Comparison of ENCODE assay signal across 28 cellular contexts in the genomic region with DNA sequence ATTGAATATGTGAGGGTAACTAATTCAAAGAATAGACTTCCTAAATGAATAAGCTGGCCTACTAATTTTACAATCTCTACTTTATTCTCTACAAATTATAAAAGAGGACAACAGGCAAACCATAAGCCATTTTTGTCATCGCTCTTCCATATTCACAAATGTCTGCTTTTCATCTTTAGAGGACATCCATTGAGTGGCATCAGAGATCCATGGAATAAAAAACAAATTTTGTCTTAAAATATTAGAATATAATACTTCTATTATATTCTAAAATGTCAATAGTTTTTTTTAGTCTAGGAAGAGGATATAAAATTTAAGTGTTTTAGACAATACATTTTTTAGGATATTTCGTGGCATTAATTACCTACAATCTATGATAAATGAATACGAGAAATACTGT.
"Had no signal": no experiment of that assay in that cellular context is flagged by ENCODE, and none has a peak within 500 bp of the region (broad histone marks: within the 10 kb centered on the region; RNA-seq: fewer than 3 reads in every experiment).

No MANE protein-coding gene starts in this region.

- H3K9me3 ChIP-seq: colonic mucosa, esophagus muscularis mucosa, esophagus squamous epithelium, gastrocnemius medialis, gastroesophageal sphincter, heart left ventricle, heart right ventricle had no signal

- H3K9me3 Mint-ChIP-seq: dendritic cell treated with granulocyte-macrophage colony-stimulating factor and Interleukin-4, amounts not matched to agents 40 ng/mL and 50 ng/mL, for 4 days; endodermal cell had no signal

- H3K4me3 Mint-ChIP-seq: dendritic cell treated with granulocyte-macrophage colony-stimulating factor and Interleukin-4, amounts not matched to agents 40 ng/mL and 50 ng/mL, for 4 days; effector memory CD8-positive, alpha-beta T cell; endodermal cell had no signal

- FAIRE-seq: colon, endometrium, endothelial cell of umbilical vein had no signal

- H3K27me3 Mint-ChIP-seq: dendritic cell treated with granulocyte-macrophage colony-stimulating factor and Interleukin-4, amounts not matched to agents 40 ng/mL and 50 ng/mL, for 4 days; effector memory CD8-positive, alpha-beta T cell had no signal

- H3K36me3 ChIP-seq: colonic mucosa, esophagus muscularis mucosa, esophagus squamous epithelium, gastrocnemius medialis, gastroesophageal sphincter, heart left ventricle, heart right ventricle had no signal

- DNase-seq: colonic mucosa; cortex of kidney; dermis blood vessel endothelial cell; dorsolateral prefrontal cortex; effector CD4-positive, alpha-beta T cell; effector CD8-positive, alpha-beta T cell; effector memory CD4-positive, alpha-beta T cell; effector memory CD8-positive, alpha-beta T cell; endodermal cell; erythroblast; esophagus squamous epithelium; foreskin fibroblast; foreskin keratinocyte; foreskin melanocyte; gastrocnemius medialis; glutamatergic neuron; head of caudate nucleus; heart left ventricle; heart right ventricle had no signal

- H3K27me3 ChIP-seq: colonic mucosa, dorsolateral prefrontal cortex, esophagus muscularis mucosa, esophagus squamous epithelium, foreskin keratinocyte, gastrocnemius medialis, gastroesophageal sphincter, heart left ventricle, heart right ventricle had no signal

- H3K4me1 Mint-ChIP-seq: endodermal cell had no signal

- H3K27ac Mint-ChIP-seq: dendritic cell treated with granulocyte-macrophage colony-stimulating factor and Interleukin-4, amounts not matched to agents 40 ng/mL and 50 ng/mL, for 4 days; effector memory CD8-positive, alpha-beta T cell; endodermal cell had no signal

- ATAC-seq: effector memory CD8-positive, alpha-beta T cell; esophagus mucosa; foreskin keratinocyte; gastrocnemius medialis; gastroesophageal sphincter; heart left ventricle; heart right ventricle had no signal

- H3K4me3 ChIP-seq: colonic mucosa, coronary artery, dorsolateral prefrontal cortex, esophagus muscularis mucosa, esophagus squamous epithelium, gastrocnemius medialis, gastroesophageal sphincter, heart left ventricle, heart right ventricle had no signal

- H3K27ac ChIP-seq: colonic mucosa, coronary artery, epithelial cell of prostate, esophagus muscularis mucosa, esophagus squamous epithelium, foreskin keratinocyte, gastrocnemius medialis, gastroesophageal sphincter, heart left ventricle, heart right ventricle had no signal
